In the genomic region with DNA sequence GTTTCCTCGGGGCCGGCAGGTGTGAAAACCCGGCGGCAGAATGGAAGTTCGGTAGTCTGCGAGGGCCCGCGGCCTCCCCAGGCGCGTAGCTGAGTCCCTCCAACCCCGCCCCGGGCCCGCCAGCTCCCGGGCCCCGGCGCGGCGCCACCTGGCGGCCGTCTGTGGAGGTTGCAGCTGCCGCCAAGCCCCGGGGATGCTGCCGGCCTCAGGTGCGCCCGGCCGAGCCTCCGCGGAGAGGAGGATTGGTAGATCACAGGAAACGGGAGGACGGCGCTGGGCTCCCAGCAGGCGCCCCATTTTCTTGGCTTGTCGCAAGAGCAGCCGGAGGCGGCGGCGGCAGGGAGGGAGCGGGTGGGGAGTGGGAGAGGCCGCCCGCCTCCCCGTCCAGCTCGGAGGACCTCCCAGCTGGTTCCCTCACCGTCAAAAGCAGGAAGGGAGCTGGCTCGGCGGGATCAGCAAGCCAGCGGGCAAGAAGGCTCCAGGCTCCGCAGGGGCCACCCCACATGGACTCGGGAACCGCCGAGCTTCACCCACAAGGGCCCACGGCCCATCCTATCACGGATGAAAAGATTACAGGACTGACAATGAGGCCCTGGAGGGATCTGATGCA, we compare ENCODE assay signal across 8 cellular contexts. TPM values are rescaled to one million over a fixed set of nuclear protein-coding genes. Genes with fewer than 3 reads are reported as not detected.
DNase-seq lines count a peak whose midpoint lies in the region; ATAC-seq and TF ChIP-seq lines count a peak whose summit lies in the region.
"Not testable (repeated sequence)": the region's sequence is repeated elsewhere in the genome, so short reads cannot be mapped to it uniquely, and the experiment has no call there.

No MANE protein-coding gene starts in this region.

- H3K4me3 ChIP-seq in PC-3 (ENCODE audit: low read length), result peak overlapping the region; percentile 69
- peak overlapping the region in 2 of 4 experiments; percentile 30 to 53 for H3K4me3 ChIP-seq in fibroblast of lung (replicated peaks in 1 of 4; ENCODE audit: control extremely low read depth in 1 of 4, insufficient read depth in 1 of 4, low read depth in 3 of 4, low read length in 4 of 4)
- not testable (repeated sequence) for H3K4me3 ChIP-seq in naive thymus-derived CD4-positive, alpha-beta T cell (ENCODE audit: low read length)

- not testable (repeated sequence) for H3K9me3 Mint-ChIP-seq in activated T-cell treated with anti-CD3 and anti-CD28 coated beads, Interleukin-2, amount 50 U/mL, for 72 hours; naive thymus-derived CD4-positive, alpha-beta T cell

- H3K4me2 ChIP-seq in PC-3 (ENCODE audit: low read length), result peak overlapping the region; percentile 79
- not testable (repeated sequence) for H3K4me2 ChIP-seq in fibroblast of lung (ENCODE audit: extremely low read depth, insufficient read depth, low read length)

- peak; percentile 34; the same call in 1 of the 2 replicates for TF ChIP-seq CTCF in PC-3 (conservative IDR thresholded peaks at IDR 0.05; ENCODE audit: low read depth, low read length)
- TF ChIP-seq CTCF in fibroblast of lung (conservative IDR thresholded peaks at IDR 0.05 in 1 of 2, IDR thresholded peaks at IDR 0.05 in 1 of 2; ENCODE audit: low read depth in 1 of 2, low read length in 2 of 2), result peak; percentile 17 to 35

- H3F3A ChIP-seq in PC-3 (ENCODE audit: low read length, unreplicated experiment), result not testable (repeated sequence)

- H4K20me1 ChIP-seq in PC-3 (ENCODE audit: low read length); fibroblast of lung (ENCODE audit: control insufficient read depth, extremely low read depth, insufficient read depth, low read length): not testable (repeated sequence)

- H3K79me2 ChIP-seq in PC-3 (ENCODE audit: low read length); fibroblast of lung (ENCODE audit: control insufficient read depth, insufficient read depth, low read length): not testable (repeated sequence)

- peak overlapping the region; percentile 40 to 69 for H3K4me3 Mint-ChIP-seq in activated T-cell treated with anti-CD3 and anti-CD28 coated beads, Interleukin-2, amount 50 U/mL, for 72 hours
- peak overlapping the region in 8 of 10 donors; percentile 32 to 99 (median 80) for H3K4me3 Mint-ChIP-seq in naive thymus-derived CD4-positive, alpha-beta T cell

- not testable (repeated sequence) for H3K4me1 ChIP-seq in PC-3 (ENCODE audit: insufficient read depth, low read length); fibroblast of lung (ENCODE audit: control insufficient read depth, extremely low read depth, insufficient read depth, low read length); naive thymus-derived CD4-positive, alpha-beta T cell (ENCODE audit: control insufficient read depth in 2 of 2, insufficient read depth in 2 of 2, low read length in 2 of 2)

- intact Hi-C loops in PC-3 (cut with micrococcal nuclease); naive thymus-derived CD4-positive, alpha-beta T cell (cut with micrococcal nuclease): not testable (repeated sequence)

- not testable (repeated sequence) for H3K4me1 Mint-ChIP-seq in activated T-cell treated with anti-CD3 and anti-CD28 coated beads, Interleukin-2, amount 50 U/mL, for 72 hours (ENCODE audit: low read depth); naive thymus-derived CD4-positive, alpha-beta T cell

- H3K36me3 Mint-ChIP-seq in activated T-cell treated with anti-CD3 and anti-CD28 coated beads, Interleukin-2, amount 50 U/mL, for 72 hours (ENCODE audit: insufficient read depth in 2 of 2); naive thymus-derived CD4-positive, alpha-beta T cell: not testable (repeated sequence)

- H3K27me3 Mint-ChIP-seq in activated T-cell treated with anti-CD3 and anti-CD28 coated beads, Interleukin-2, amount 50 U/mL, for 72 hours (ENCODE audit: low read depth); naive thymus-derived CD4-positive, alpha-beta T cell: not testable (repeated sequence)

- not testable (repeated sequence) for H3K9me2 ChIP-seq in PC-3 (replicated peaks; ENCODE audit: low read length)

- ATAC-seq in GM21576 (IDR thresholded peaks at IDR 0.05; ENCODE audit: unreplicated experiment) (peak; percentile 80), PC-3 (peak; percentile 97)
- ATAC-seq in activated T-cell treated with anti-CD3 and anti-CD28 coated beads, Interleukin-2, amount 50 U/mL, for 72 hours (replicated peaks in 1 of 2), result peak; percentile 92 to 93
- ATAC-seq in naive thymus-derived CD4-positive, alpha-beta T cell, result peak; percentile 96

- H3K27me3 ChIP-seq in PC-3 (ENCODE audit: low read length); fibroblast of lung (ENCODE audit: control insufficient read depth, insufficient read depth, low read length); naive thymus-derived CD4-positive, alpha-beta T cell (ENCODE audit: control insufficient read depth in 2 of 2, insufficient read depth in 2 of 2, low read length in 2 of 2): not testable (repeated sequence)

- not testable (repeated sequence) for H3K27ac ChIP-seq in PC-3 (ENCODE audit: low read length); fibroblast of lung (ENCODE audit: insufficient read depth, low read length)
- H3K27ac ChIP-seq in naive thymus-derived CD4-positive, alpha-beta T cell (ENCODE audit: low read depth, low read length), result peak overlapping the region; percentile 60

- not testable (repeated sequence) for BruUV-seq in PC-3 (replicated peaks; lab: Mats Ljungman, UMichigan)

- CTCF ChIA-PET in PC-3 (lab: Charles Lee); naive thymus-derived CD4-positive, alpha-beta T cell (lab: Charles Lee): not testable (repeated sequence)

- H3K27ac Mint-ChIP-seq in activated T-cell treated with anti-CD3 and anti-CD28 coated beads, Interleukin-2, amount 50 U/mL, for 72 hours, result not testable (repeated sequence)
- H3K27ac Mint-ChIP-seq in naive thymus-derived CD4-positive, alpha-beta T cell, result peak overlapping the region in 4 of 9 donors; percentile 78 to 96 (median 93)

- H3K9ac ChIP-seq in PC-3 (ENCODE audit: low read length), result peak overlapping the region; percentile 37; the same call in 1 of the 2 replicates
- H3K9ac ChIP-seq in fibroblast of lung (ENCODE audit: insufficient read depth, low read length), result not testable (repeated sequence)

- POLR2A ChIA-PET in PC-3 (lab: Charles Lee; ENCODE audit: unreplicated experiment); naive thymus-derived CD4-positive, alpha-beta T cell (lab: Charles Lee): not testable (repeated sequence)

- H3K36me3 ChIP-seq in PC-3 (ENCODE audit: low read depth, low read length); fibroblast of lung (ENCODE audit: control insufficient read depth, insufficient read depth, low read length); naive thymus-derived CD4-positive, alpha-beta T cell (ENCODE audit: control insufficient read depth in 2 of 3, insufficient read depth in 3 of 3, low read length in 3 of 3): not testable (repeated sequence)

- H3K9me3 ChIP-seq in PC-3 (ENCODE audit: low read length); fibroblast of lung (ENCODE audit: control insufficient read depth, insufficient read depth, low read depth, low read length); naive thymus-derived CD4-positive, alpha-beta T cell (ENCODE audit: control insufficient read depth in 2 of 3, low read length in 3 of 3): not testable (repeated sequence)

- peak overlapping the region; percentile 90 for H2AFZ ChIP-seq in PC-3 (ENCODE audit: low read length)
- not testable (repeated sequence) for H2AFZ ChIP-seq in fibroblast of lung (ENCODE audit: low read length)

- DNase-seq in DMS 273 treated with DMSO at 0.1 percent for 48 hours (lab: John Stamatoyannopoulos, UW) (peak; percentile 15), HuH-7.5 (ENCODE audit: low spot score) (peak; percentile 39), PC-3 (peak; percentile 84), fibroblast of lung (ENCODE audit: low read depth in 2 of 2) (peak; percentile 19 to 28)
- DNase-seq in activated T-cell treated with anti-CD3 and anti-CD28 coated beads, Interleukin-2, amount 50 U/mL, for 72 hours, result peak; percentile 83 to 88
- DNase-seq in naive thymus-derived CD4-positive, alpha-beta T cell, result peak; percentile 68 to 91 (median 81)
- DNase-seq in stimulated activated CD8-positive, alpha-beta memory T cell treated with anti-CD3 and anti-CD28 coated beads, Interleukin-4, amount 100 ng/mL, for 48 hours, result peak; percentile 89

RNA-seq across cellular contexts. Expression of gene FCGR1A, which starts 10.5 kb away (rescaled TPM):
- not detected in 2 replicates for total RNA-seq in PC-3 (2014; rRNA removed)
- total RNA-seq in activated T-cell treated with anti-CD3 and anti-CD28 coated beads, Interleukin-2, amount 50 U/mL, for 72 hours, result not detected
- total RNA-seq in fibroblast of lung, result not detected in 2 replicates
- polyA plus RNA-seq in fibroblast of lung, result not detected in 2 replicates
- not detected in 2 replicates for polyA plus RNA-seq in fibroblast of lung (2012)
- polyA minus RNA-seq in fibroblast of lung (ENCODE audit: low replicate concordance), result not detected in 2 replicates
- total RNA-seq in naive thymus-derived CD4-positive, alpha-beta T cell, result 10 to 100 TPM in 1 of 5 experiments, under 1 TPM in 2, not detected in 2; 0.21 to 14.4 (median 0.59) TPM
- polyA plus RNA-seq in naive thymus-derived CD4-positive, alpha-beta T cell, result not detected

Comparison
In these comparisons a context has a peak if more than half of its experiments do, and no peak if none do; other contexts are left out.
1. DNase-seq: peak in every context shown above with its lines; median percentile 89 in stimulated activated CD8-positive, alpha-beta memory T cell treated with anti-CD3 and anti-CD28 coated beads, Interleukin-4, amount 100 ng/mL, for 48 hours; 86 in activated T-cell treated with anti-CD3 and anti-CD28 coated beads, Interleukin-2, amount 50 U/mL, for 72 hours; 84 in PC-3; 81 in naive thymus-derived CD4-positive, alpha-beta T cell; 39 in HuH-7.5; 24 in fibroblast of lung; 15 in DMS 273 treated with DMSO at 0.1 percent for 48 hours.